In the genomic region with DNA sequence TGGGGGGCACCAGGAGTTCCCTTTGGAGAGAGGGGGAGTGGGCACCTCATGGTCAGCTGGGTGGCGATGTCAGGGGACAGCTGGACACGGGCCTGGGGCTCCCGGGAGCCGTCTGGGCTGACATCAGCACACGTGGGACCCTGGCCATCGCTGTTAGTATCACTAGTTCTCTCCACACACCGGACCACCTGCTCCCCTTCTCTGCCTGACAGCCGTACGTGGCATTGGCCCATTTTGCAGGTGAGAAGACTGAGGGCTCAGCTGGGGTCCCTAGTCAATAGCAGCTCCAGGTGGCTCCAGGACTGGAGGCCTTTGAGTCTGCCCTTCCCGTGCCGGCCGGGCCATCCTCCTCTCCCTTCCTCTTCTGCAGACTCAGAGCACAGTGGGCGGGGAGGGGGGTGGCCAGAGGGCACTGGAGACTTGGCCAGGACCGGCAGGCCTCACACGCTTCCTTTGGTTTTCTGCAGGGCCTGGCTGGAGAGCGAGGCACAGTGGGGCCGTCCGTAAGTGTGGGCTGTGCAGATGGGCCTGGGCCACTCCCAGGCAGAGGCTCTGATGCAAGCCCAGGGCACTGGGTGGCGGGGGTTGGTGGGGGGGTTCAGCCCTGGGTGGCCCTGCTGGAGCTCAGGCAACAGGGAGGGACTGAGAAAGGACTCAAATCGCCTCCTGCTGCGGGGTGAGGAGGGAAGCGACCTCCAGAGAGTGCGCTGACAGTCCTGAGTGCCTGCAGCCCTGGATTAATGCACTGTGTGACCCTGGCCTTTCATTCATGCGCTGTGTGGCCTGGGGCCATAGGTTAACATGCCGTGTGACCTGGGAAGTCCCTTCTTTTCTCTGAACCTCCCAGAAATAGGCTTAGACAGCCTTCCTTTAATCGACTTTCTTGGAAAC, we compare ENCODE assay signal across 1 cellular context.
TF ChIP-seq lines count a peak whose summit lies in the region.

No MANE protein-coding gene starts in this region.

TF ChIP-seq in IMR-90, 13 proteins besides CTCF, POLR2A, EP300 and RAD21:
- TF ChIP-seq BHLHE40 (IDR thresholded peaks at IDR 0.05; ENCODE audit: low read depth, low read length) (no peak), RFX5 (IDR thresholded peaks at IDR 0.05; ENCODE audit: low read depth, low read length) (no peak), NFE2L2 (IDR thresholded peaks at IDR 0.05; ENCODE audit: low read depth, low read length) (no peak), CHD1 (IDR thresholded peaks at IDR 0.05; ENCODE audit: low read depth, low read length) (no peak), SMC3 (IDR thresholded peaks at IDR 0.05; ENCODE audit: low read depth, low read length) (no peak), MXI1 (IDR thresholded peaks at IDR 0.05; ENCODE audit: borderline replicate concordance, low read depth, low read length) (no peak), MAFK (IDR thresholded peaks at IDR 0.05; ENCODE audit: low read depth, low read length) (no peak), MAZ (IDR thresholded peaks at IDR 0.05; ENCODE audit: borderline replicate concordance, low read depth, low read length) (no peak), FOS (IDR thresholded peaks at IDR 0.05; ENCODE audit: low read depth, low read length) (no peak), RCOR1 (IDR thresholded peaks at IDR 0.05; ENCODE audit: insufficient replicate concordance, low read length) (no peak), CEBPB (IDR thresholded peaks at IDR 0.05; ENCODE audit: low read depth, low read length) (no peak)
- TF ChIP-seq, protein P1, sequence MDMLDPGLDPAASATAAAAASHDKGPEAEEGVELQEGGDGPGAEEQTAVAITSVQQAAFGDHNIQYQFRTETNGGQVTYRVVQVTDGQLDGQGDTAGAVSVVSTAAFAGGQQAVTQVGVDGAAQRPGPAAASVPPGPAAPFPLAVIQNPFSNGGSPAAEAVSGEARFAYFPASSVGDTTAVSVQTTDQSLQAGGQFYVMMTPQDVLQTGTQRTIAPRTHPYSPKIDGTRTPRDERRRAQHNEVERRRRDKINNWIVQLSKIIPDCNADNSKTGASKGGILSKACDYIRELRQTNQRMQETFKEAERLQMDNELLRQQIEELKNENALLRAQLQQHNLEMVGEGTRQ (IDR thresholded peaks at IDR 0.05; ENCODE audit: low read depth, low read length), result no peak
- TF ChIP-seq, protein P2, sequence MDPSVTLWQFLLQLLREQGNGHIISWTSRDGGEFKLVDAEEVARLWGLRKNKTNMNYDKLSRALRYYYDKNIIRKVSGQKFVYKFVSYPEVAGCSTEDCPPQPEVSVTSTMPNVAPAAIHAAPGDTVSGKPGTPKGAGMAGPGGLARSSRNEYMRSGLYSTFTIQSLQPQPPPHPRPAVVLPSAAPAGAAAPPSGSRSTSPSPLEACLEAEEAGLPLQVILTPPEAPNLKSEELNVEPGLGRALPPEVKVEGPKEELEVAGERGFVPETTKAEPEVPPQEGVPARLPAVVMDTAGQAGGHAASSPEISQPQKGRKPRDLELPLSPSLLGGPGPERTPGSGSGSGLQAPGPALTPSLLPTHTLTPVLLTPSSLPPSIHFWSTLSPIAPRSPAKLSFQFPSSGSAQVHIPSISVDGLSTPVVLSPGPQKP (IDR thresholded peaks at IDR 0.05; ENCODE audit: borderline replicate concordance, low read depth, low read length), result no peak
TF ChIP-seq in IMR-90: peak in this region for 0.
